In the genomic region with DNA sequence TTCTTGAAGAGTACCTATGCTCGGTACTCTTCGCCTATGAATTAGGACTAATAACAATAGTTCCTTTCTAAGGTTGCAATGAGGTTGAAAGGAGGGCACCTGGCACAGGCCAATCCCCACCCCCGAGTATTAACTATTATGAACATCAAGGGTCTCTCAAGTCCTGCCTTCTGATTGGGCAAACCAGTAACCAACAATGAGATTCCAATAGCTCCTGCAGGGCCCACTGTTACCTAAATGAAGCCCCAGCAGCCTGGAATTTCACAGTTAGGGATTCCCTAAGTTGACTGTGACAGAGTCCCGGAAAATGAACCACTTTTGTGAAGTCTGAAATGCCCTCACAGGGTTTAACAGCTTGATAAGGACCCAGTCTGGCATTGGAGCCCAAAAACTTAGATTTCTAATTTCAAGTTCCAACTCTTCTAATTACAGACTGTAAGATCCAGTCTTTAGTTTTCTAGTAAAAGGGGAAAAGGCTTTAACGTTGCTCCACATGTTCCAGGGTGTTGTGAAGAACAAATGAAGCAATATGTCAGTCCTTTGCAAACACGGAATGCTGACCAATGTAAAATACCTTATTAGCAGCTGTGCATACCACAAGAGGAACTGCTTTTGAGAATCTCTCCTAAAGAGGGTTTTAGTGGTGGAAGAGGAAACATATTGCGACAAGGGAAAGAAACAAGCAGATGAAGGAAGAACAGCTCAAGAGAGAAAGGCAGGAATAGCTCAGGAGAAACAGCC, we compare ENCODE assay signal across 1 cellular context.
TF ChIP-seq lines count a peak whose summit lies in the region.

No MANE protein-coding gene starts in this region.

TF ChIP-seq in GM23338, 12 proteins besides CTCF, POLR2A, EP300 and RAD21 (continued from another document):
- TF ChIP-seq, protein P1, sequence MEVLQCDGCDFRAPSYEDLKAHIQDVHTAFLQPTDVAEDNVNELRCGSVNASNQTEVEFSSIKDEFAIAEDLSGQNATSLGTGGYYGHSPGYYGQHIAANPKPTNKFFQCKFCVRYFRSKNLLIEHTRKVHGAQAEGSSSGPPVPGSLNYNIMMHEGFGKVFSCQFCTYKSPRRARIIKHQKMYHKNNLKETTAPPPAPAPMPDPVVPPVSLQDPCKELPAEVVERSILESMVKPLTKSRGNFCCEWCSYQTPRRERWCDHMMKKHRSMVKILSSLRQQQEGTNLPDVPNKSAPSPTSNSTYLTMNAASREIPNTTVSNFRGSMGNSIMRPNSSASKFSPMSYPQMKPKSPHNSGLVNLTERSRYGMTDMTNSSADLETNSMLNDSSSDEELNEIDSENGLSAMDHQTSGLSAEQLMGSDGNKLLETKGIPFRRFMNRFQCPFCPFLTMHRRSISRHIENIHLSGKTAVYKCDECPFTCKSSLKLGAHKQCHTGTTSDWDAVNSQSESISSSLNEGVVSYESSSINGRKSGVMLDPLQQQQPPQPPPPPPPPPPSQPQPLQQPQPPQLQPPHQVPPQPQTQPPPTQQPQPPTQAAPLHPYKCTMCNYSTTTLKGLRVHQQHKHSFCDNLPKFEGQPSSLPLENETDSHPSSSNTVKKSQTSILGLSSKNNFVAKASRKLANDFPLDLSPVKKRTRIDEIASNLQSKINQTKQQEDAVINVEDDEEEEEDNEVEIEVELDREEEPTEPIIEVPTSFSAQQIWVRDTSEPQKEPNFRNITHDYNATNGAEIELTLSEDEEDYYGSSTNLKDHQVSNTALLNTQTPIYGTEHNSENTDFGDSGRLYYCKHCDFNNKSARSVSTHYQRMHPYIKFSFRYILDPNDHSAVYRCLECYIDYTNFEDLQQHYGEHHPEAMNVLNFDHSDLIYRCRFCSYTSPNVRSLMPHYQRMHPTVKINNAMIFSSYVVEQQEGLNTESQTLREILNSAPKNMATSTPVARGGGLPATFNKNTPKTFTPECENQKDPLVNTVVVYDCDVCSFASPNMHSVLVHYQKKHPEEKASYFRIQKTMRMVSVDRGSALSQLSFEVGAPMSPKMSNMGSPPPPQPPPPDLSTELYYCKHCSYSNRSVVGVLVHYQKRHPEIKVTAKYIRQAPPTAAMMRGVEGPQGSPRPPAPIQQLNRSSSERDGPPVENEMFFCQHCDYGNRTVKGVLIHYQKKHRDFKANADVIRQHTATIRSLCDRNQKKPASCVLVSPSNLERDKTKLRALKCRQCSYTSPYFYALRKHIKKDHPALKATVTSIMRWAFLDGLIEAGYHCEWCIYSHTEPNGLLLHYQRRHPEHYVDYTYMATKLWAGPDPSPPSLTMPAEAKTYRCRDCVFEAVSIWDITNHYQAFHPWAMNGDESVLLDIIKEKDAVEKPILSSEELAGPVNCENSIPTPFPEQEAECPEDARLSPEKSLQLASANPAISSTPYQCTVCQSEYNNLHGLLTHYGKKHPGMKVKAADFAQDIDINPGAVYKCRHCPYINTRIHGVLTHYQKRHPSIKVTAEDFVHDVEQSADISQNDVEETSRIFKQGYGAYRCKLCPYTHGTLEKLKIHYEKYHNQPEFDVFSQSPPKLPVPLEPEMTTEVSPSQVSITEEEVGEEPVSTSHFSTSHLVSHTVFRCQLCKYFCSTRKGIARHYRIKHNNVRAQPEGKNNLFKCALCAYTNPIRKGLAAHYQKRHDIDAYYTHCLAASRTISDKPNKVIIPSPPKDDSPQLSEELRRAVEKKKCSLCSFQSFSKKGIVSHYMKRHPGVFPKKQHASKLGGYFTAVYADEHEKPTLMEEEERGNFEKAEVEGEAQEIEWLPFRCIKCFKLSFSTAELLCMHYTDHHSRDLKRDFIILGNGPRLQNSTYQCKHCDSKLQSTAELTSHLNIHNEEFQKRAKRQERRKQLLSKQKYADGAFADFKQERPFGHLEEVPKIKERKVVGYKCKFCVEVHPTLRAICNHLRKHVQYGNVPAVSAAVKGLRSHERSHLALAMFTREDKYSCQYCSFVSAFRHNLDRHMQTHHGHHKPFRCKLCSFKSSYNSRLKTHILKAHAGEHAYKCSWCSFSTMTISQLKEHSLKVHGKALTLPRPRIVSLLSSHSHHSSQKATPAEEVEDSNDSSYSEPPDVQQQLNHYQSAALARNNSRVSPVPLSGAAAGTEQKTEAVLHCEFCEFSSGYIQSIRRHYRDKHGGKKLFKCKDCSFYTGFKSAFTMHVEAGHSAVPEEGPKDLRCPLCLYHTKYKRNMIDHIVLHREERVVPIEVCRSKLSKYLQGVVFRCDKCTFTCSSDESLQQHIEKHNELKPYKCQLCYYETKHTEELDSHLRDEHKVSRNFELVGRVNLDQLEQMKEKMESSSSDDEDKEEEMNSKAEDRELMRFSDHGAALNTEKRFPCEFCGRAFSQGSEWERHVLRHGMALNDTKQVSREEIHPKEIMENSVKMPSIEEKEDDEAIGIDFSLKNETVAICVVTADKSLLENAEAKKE (CRISPR knock-in tag; IDR thresholded peaks at IDR 0.05): no peak
- TF ChIP-seq JUNB (IDR thresholded peaks at IDR 0.05; ENCODE audit: unreplicated experiment) (no peak), NANOG (IDR thresholded peaks at IDR 0.05; ENCODE audit: borderline replicate concordance) (no peak), POLR2AphosphoS5 (IDR thresholded peaks at IDR 0.05; ENCODE audit: low read depth) (no peak)
- TF ChIP-seq, protein P2, sequence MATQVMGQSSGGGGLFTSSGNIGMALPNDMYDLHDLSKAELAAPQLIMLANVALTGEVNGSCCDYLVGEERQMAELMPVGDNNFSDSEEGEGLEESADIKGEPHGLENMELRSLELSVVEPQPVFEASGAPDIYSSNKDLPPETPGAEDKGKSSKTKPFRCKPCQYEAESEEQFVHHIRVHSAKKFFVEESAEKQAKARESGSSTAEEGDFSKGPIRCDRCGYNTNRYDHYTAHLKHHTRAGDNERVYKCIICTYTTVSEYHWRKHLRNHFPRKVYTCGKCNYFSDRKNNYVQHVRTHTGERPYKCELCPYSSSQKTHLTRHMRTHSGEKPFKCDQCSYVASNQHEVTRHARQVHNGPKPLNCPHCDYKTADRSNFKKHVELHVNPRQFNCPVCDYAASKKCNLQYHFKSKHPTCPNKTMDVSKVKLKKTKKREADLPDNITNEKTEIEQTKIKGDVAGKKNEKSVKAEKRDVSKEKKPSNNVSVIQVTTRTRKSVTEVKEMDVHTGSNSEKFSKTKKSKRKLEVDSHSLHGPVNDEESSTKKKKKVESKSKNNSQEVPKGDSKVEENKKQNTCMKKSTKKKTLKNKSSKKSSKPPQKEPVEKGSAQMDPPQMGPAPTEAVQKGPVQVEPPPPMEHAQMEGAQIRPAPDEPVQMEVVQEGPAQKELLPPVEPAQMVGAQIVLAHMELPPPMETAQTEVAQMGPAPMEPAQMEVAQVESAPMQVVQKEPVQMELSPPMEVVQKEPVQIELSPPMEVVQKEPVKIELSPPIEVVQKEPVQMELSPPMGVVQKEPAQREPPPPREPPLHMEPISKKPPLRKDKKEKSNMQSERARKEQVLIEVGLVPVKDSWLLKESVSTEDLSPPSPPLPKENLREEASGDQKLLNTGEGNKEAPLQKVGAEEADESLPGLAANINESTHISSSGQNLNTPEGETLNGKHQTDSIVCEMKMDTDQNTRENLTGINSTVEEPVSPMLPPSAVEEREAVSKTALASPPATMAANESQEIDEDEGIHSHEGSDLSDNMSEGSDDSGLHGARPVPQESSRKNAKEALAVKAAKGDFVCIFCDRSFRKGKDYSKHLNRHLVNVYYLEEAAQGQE (IDR thresholded peaks at IDR 0.05; ENCODE audit: unreplicated experiment): no peak
